Comparison of ENCODE assay signal across 8 cellular contexts in the genomic region with DNA sequence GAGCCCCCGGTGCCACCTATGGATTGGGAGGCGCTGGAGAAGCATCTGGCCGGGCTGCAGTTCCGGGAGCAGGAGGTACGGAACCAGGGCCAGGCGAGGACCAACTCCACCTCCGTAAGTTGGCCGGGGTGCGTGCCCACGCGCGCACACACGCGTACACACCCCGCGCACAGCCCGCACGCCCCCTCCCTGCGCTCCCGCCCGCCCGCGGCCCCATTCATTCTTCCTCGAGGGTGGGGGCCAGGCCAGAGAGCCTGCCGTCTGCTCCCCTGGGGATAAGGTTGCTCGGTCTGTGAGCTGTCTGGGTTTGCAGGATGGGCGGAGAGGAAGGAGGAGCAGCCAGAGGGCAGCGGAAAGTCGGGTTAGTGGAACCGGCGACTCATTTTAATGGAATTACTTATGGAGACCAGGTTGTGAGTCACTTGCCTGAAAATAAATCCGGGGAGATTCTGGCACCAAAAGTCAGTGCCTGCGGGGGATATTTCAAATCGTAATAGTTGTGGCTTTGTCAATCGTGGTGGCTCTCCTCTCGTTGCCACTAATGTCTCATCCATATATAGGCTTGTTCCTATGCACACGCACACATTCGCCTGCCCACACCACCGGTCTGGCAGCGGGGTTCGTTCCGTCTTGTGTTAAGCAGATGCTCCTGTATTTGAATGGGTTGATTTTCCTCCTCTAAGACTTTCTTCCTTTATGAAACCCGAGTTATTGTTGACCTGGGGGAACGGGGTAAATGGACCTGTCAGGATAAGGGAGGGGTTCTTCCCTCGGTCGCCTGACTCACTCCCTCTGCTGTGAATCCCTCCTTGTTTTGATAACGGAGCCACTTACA.
DNase-seq lines count a peak whose midpoint lies in the region; ATAC-seq and TF ChIP-seq lines count a peak whose summit lies in the region.

No MANE protein-coding gene starts in this region.

- no peaks in the 10 kb centered on the region for H3K27me3 ChIP-seq in liver (ENCODE audit: control insufficient read depth in 4 of 4, insufficient read depth in 4 of 4, low read length in 3 of 4)

- peak overlapping the region in 1 of 2 donors; percentile 6 for H3K9ac ChIP-seq in liver (ENCODE audit: low read depth in 1 of 2, low read length in 2 of 2)

- H3K36me3 ChIP-seq in liver (ENCODE audit: control insufficient read depth in 4 of 4, insufficient read depth in 3 of 4, low read depth in 1 of 4, low read length in 3 of 4) = no peaks in the 10 kb centered on the region

- TF ChIP-seq CTCF in liver (IDR thresholded peaks at IDR 0.05; ENCODE audit: low read depth, low read length, missing input control) = no peak

- peak overlapping the region; percentile 77 for H3K4me3 Mint-ChIP-seq in stimulated activated naive CD8-positive, alpha-beta T cell treated with anti-CD3 and anti-CD28 coated beads, Interleukin-15, Interleukin-2, amounts not matched to agents 100 ng/mL and 50 ng/mL, for 24 hours

- ATAC-seq in GM21423 (IDR thresholded peaks at IDR 0.05; ENCODE audit: unreplicated experiment) = no peak
- ATAC-seq in HG03469 (IDR thresholded peaks at IDR 0.05; ENCODE audit: unreplicated experiment) = no peak

- H3K27ac Mint-ChIP-seq in stimulated activated naive CD8-positive, alpha-beta T cell treated with anti-CD3 and anti-CD28 coated beads, Interleukin-15, Interleukin-2, amounts not matched to agents 100 ng/mL and 50 ng/mL, for 24 hours = peak overlapping the region; percentile 49

- WGBS in liver = 4% methylated on average over 47 of the region's 47 CpGs

- H3K36me3 Mint-ChIP-seq in stimulated activated naive CD8-positive, alpha-beta T cell treated with anti-CD3 and anti-CD28 coated beads, Interleukin-15, Interleukin-2, amounts not matched to agents 100 ng/mL and 50 ng/mL, for 24 hours (ENCODE audit: low read depth) = no peaks in the 10 kb centered on the region

- H3K27ac ChIP-seq in liver (ENCODE audit: low read depth in 1 of 2, low read length in 2 of 2) = peak overlapping the region; percentile 67 to 87

- peaks cover 66% of the 10 kb centered on the region for H3K27me3 Mint-ChIP-seq in stimulated activated naive CD8-positive, alpha-beta T cell treated with anti-CD3 and anti-CD28 coated beads, Interleukin-15, Interleukin-2, amounts not matched to agents 100 ng/mL and 50 ng/mL, for 24 hours

- H3K4me3 ChIP-seq in liver (ENCODE audit: low read depth in 1 of 3, low read length in 3 of 3) = peak overlapping the region; percentile 44 to 85 (median 44)

- peaks cover 21% of the 10 kb centered on the region for H3K4me1 Mint-ChIP-seq in stimulated activated naive CD8-positive, alpha-beta T cell treated with anti-CD3 and anti-CD28 coated beads, Interleukin-15, Interleukin-2, amounts not matched to agents 100 ng/mL and 50 ng/mL, for 24 hours (ENCODE audit: low read depth)

- peaks cover 1 to 46% (median 27%) of the 10 kb centered on the region in 4 donors for H3K4me1 ChIP-seq in liver (ENCODE audit: control insufficient read depth in 4 of 4, insufficient read depth in 4 of 4, low read length in 3 of 4)

- DNase-seq in COR-L47 (lab: John Stamatoyannopoulos, UW) = peak; percentile 53
- DNase-seq in HT-29 (ENCODE audit: low spot score) = peak; percentile 34
- DNase-seq in SK-N-DZ (ENCODE audit: low spot score) = peak; percentile 85
- DNase-seq in ecto neural progenitor cell (ENCODE audit: low spot score) = peak; percentile 76

- H3K9me3 Mint-ChIP-seq in stimulated activated naive CD8-positive, alpha-beta T cell treated with anti-CD3 and anti-CD28 coated beads, Interleukin-15, Interleukin-2, amounts not matched to agents 100 ng/mL and 50 ng/mL, for 24 hours = no peaks in the 10 kb centered on the region

- no peaks in the 10 kb centered on the region for H3K9me3 ChIP-seq in liver (ENCODE audit: control insufficient read depth in 4 of 4, low read length in 3 of 4)

- peak; percentile 14 to 36 for TF ChIP-seq RAD21 in liver (IDR thresholded peaks at IDR 0.05)

TF ChIP-seq in liver, 16 proteins besides CTCF, POLR2A, EP300 and RAD21:
- TF ChIP-seq JUND (IDR thresholded peaks at IDR 0.05) (peak in 1 of 2 donors; percentile 6), TAF1 (conservative IDR thresholded peaks at IDR 0.05) (no peak), FOXA2 (IDR thresholded peaks at IDR 0.05) (no peak), FOXA1 (IDR thresholded peaks at IDR 0.05) (no peak), NR2F2 (IDR thresholded peaks at IDR 0.05) (no peak), YY1 (IDR thresholded peaks at IDR 0.05) (peak; percentile 25), HNF4A (conservative IDR thresholded peaks at IDR 0.05) (no peak), GABPA (IDR thresholded peaks at IDR 0.05 in 1 of 2, conservative IDR thresholded peaks at IDR 0.05 in 1 of 2) (no peak), EGR1 (IDR thresholded peaks at IDR 0.05; ENCODE audit: low read depth in 2 of 2) (no peak), SP1 (IDR thresholded peaks at IDR 0.05) (no peak), HNF4G (IDR thresholded peaks at IDR 0.05) (no peak), RXRA (IDR thresholded peaks at IDR 0.05) (peak in 1 of 2 donors; percentile 21)
- TF ChIP-seq, protein P1, sequence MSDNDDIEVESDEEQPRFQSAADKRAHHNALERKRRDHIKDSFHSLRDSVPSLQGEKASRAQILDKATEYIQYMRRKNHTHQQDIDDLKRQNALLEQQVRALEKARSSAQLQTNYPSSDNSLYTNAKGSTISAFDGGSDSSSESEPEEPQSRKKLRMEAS (IDR thresholded peaks at IDR 0.05) = no peak
- TF ChIP-seq, protein P2, sequence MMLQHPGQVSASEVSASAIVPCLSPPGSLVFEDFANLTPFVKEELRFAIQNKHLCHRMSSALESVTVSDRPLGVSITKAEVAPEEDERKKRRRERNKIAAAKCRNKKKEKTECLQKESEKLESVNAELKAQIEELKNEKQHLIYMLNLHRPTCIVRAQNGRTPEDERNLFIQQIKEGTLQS (IDR thresholded peaks at IDR 0.05) = no peak
- TF ChIP-seq, protein P3, sequence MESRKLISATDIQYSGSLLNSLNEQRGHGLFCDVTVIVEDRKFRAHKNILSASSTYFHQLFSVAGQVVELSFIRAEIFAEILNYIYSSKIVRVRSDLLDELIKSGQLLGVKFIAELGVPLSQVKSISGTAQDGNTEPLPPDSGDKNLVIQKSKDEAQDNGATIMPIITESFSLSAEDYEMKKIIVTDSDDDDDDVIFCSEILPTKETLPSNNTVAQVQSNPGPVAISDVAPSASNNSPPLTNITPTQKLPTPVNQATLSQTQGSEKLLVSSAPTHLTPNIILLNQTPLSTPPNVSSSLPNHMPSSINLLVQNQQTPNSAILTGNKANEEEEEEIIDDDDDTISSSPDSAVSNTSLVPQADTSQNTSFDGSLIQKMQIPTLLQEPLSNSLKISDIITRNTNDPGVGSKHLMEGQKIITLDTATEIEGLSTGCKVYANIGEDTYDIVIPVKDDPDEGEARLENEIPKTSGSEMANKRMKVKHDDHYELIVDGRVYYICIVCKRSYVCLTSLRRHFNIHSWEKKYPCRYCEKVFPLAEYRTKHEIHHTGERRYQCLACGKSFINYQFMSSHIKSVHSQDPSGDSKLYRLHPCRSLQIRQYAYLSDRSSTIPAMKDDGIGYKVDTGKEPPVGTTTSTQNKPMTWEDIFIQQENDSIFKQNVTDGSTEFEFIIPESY (IDR thresholded peaks at IDR 0.05) = no peak
- TF ChIP-seq, protein P4, sequence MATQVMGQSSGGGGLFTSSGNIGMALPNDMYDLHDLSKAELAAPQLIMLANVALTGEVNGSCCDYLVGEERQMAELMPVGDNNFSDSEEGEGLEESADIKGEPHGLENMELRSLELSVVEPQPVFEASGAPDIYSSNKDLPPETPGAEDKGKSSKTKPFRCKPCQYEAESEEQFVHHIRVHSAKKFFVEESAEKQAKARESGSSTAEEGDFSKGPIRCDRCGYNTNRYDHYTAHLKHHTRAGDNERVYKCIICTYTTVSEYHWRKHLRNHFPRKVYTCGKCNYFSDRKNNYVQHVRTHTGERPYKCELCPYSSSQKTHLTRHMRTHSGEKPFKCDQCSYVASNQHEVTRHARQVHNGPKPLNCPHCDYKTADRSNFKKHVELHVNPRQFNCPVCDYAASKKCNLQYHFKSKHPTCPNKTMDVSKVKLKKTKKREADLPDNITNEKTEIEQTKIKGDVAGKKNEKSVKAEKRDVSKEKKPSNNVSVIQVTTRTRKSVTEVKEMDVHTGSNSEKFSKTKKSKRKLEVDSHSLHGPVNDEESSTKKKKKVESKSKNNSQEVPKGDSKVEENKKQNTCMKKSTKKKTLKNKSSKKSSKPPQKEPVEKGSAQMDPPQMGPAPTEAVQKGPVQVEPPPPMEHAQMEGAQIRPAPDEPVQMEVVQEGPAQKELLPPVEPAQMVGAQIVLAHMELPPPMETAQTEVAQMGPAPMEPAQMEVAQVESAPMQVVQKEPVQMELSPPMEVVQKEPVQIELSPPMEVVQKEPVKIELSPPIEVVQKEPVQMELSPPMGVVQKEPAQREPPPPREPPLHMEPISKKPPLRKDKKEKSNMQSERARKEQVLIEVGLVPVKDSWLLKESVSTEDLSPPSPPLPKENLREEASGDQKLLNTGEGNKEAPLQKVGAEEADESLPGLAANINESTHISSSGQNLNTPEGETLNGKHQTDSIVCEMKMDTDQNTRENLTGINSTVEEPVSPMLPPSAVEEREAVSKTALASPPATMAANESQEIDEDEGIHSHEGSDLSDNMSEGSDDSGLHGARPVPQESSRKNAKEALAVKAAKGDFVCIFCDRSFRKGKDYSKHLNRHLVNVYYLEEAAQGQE (IDR thresholded peaks at IDR 0.05) = no peak

Comparison
In these comparisons a context has a peak if more than half of its experiments do, and no peak if none do; other contexts are left out.
1. DNase-seq: peak in every context shown above with its lines; median percentile 85 in SK-N-DZ; 76 in ecto neural progenitor cell; 53 in COR-L47; 34 in HT-29.